Comparison of ENCODE assay signal across 8 cellular contexts in the genomic region with DNA sequence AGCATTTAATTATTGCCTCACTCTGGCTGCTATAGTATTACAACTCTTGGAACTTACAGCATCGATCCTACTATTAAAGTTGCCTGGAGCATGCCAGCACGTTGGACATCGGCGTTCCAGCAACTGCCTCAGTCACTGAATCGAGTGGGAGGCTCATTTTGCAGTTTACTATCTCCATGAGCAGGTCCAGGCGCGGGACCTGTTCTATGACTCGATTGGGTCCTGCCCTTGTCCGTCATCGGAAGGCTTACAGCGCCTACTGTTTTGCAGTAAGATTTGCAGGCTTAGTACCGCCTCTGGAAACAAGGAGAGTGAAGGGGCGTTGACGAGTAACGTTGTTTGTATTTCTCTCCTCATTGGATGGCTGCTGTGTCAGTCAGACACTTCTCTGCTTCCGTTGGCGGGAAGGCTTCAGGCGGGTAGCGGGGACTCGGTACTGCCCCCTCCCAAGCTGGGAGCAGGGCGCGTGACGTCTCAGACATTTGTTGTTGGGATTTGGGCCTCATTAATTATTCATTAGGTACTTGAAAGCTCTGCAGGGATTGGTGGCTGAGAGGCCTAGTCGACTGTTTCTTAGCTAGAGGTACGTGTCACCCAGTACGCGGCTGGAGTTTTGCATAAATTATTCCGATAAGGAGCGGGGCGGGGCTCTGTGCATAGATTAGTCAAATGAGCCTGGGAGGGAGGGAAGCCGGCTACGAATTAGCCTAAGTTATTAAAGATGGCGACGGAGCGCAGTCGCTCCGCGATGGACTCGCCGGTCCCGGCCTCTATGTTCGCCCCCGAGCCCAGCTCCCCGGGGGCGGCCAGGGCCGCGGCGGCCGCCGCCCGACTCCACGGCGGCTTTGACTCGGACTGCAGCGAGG. TPM values are rescaled to one million over a fixed set of nuclear protein-coding genes. Genes with fewer than 3 reads are reported as not detected.
DNase-seq lines count a peak whose midpoint lies in the region; FAIRE-seq and TF ChIP-seq lines count a peak whose summit lies in the region.

GTPBP1 (plus strand) TSS at position 710 of the 866 bp plus-strand sequence; CDS start at position 722, 12 bp downstream.

- no peaks in the 10 kb centered on the region for H3K9me3 Mint-ChIP-seq in activated naive CD4-positive, alpha-beta T cell treated with anti-CD3 and anti-CD28 coated beads for 36 hours

- H3K4me1 Mint-ChIP-seq in activated naive CD4-positive, alpha-beta T cell treated with anti-CD3 and anti-CD28 coated beads for 36 hours (ENCODE audit: low read depth) = peaks cover 47% of the 10 kb centered on the region

- intact Hi-C loops in activated naive CD4-positive, alpha-beta T cell treated with anti-CD3 and anti-CD28 coated beads for 36 hours (cut with micrococcal nuclease) = loop anchor here (1.0 to 10.0 kb wide), 13 partner anchors 24 to 815 kb away; partner anchors contain the start of genes APOBEC3B, APOBEC3H, ATF4 and CBY1

- peaks cover 19% of the 10 kb centered on the region for H3K36me3 Mint-ChIP-seq in activated naive CD4-positive, alpha-beta T cell treated with anti-CD3 and anti-CD28 coated beads for 36 hours (ENCODE audit: low read depth)

- CTCF ChIA-PET in activated naive CD4-positive, alpha-beta T cell treated with anti-CD3 and anti-CD28 coated beads for 36 hours (lab: Charles Lee) = interaction anchor here (0.9 to 1.0 kb wide), 2 partner anchors 23 to 270 kb away, joined by 3 to 4 read pairs; partner anchors contain the start of gene TOMM22

- H3K27me3 ChIP-seq in neuronal stem cell (ENCODE audit: control insufficient read depth in 3 of 3, insufficient read depth in 3 of 3, low read depth in 1 of 3, low read length in 3 of 3) = no peaks in the 10 kb centered on the region

- no peaks in the 10 kb centered on the region for H3K9me3 ChIP-seq in neuronal stem cell (replicated peaks in 1 of 2; ENCODE audit: control insufficient read depth in 2 of 2, insufficient read depth in 1 of 2, low read depth in 1 of 2, low read length in 2 of 2)

- H3K27ac ChIP-seq in neuronal stem cell (replicated peaks; ENCODE audit: low read length) = peak within 1 kb of the TSS; percentile 77

- H3K4me3 Mint-ChIP-seq in activated naive CD4-positive, alpha-beta T cell treated with anti-CD3 and anti-CD28 coated beads for 36 hours = peak within 1 kb of the TSS; percentile 86

- DNase-seq in GM03348 (ENCODE audit: low spot score) (peak; percentile 97), HFF-Myc (ENCODE audit: extremely low read depth, low read depth) (peak; percentile 100), NAMALWA (ENCODE audit: low spot score) (peak; percentile 100), SK-N-DZ (ENCODE audit: low spot score) (peak; percentile 100), frontal cortex (ENCODE audit: low spot score in 2 of 2) (peak; percentile 96 to 99), neuronal stem cell (ENCODE audit: low spot score) (peak; percentile 100)
- DNase-seq in activated naive CD4-positive, alpha-beta T cell treated with anti-CD3 and anti-CD28 coated beads for 36 hours = peak; percentile 99

- H3K4me3 ChIP-seq in HFF-Myc (replicated peaks; ENCODE audit: low read depth, low read length) (peak within 1 kb of the TSS; percentile 61), neuronal stem cell (ENCODE audit: low read length in 2 of 2) (peak within 1 kb of the TSS; percentile 76 to 99)

- H2BK120ac ChIP-seq in neuronal stem cell (ENCODE audit: low read depth, low read length) = no peak within 1 kb of the TSS

- H3K23ac ChIP-seq in neuronal stem cell (ENCODE audit: low read depth, low read length, poor library complexity) = peak within 1 kb of the TSS; percentile 81

- peak within 1 kb of the TSS; percentile 90 for H2AFZ ChIP-seq in neuronal stem cell (ENCODE audit: low read length)

- no peak within 1 kb of the TSS for H2BK12ac ChIP-seq in neuronal stem cell (ENCODE audit: low read length)

- H2BK15ac ChIP-seq in neuronal stem cell (ENCODE audit: low read length) = peak within 1 kb of the TSS; percentile 23

- no peak for TF ChIP-seq CTCF in HFF-Myc (IDR thresholded peaks at IDR 0.05; ENCODE audit: low read depth, low read length, missing control alignments)
- TF ChIP-seq CTCF in subcutaneous adipose tissue (IDR thresholded peaks at IDR 0.05; ENCODE audit: low read depth) = no peak

- no peak within 1 kb of the TSS for H2BK5ac ChIP-seq in neuronal stem cell (ENCODE audit: low read length)

- H3K14ac ChIP-seq in neuronal stem cell (ENCODE audit: low read length) = peak within 1 kb of the TSS; percentile 27

- peak within 1 kb of the TSS; percentile 95 for H3K9ac ChIP-seq in neuronal stem cell (ENCODE audit: low read depth, low read length, poor library complexity)

- no peak within 1 kb of the TSS for H3K4ac ChIP-seq in neuronal stem cell (ENCODE audit: low read length)

- H4K91ac ChIP-seq in neuronal stem cell (ENCODE audit: low read depth, low read length, poor library complexity) = no peak within 1 kb of the TSS

- WGBS in neuronal stem cell (ENCODE audit: extremely low coverage in 2 of 2, insufficient read length in 2 of 2, insufficient replicate concordance in 1 of 2), 2 donors = no CpG with 5 or more reads among the region's 55 CpGs

- H3K18ac ChIP-seq in neuronal stem cell (ENCODE audit: low read length) = peak within 1 kb of the TSS; percentile 96

- no peak within 1 kb of the TSS for H4K8ac ChIP-seq in neuronal stem cell (ENCODE audit: low read depth, low read length)

- H3K36me3 ChIP-seq in neuronal stem cell (replicated peaks in 1 of 2; ENCODE audit: control insufficient read depth in 2 of 2, insufficient read depth in 2 of 2, low read length in 2 of 2) = peaks cover 6 to 21% of the 10 kb centered on the region in 2 donors

- H3K27ac Mint-ChIP-seq in activated naive CD4-positive, alpha-beta T cell treated with anti-CD3 and anti-CD28 coated beads for 36 hours = peak within 1 kb of the TSS; percentile 92

- no peaks in the 10 kb centered on the region for H3K27me3 Mint-ChIP-seq in activated naive CD4-positive, alpha-beta T cell treated with anti-CD3 and anti-CD28 coated beads for 36 hours (ENCODE audit: low read depth)

- H3K4me2 ChIP-seq in neuronal stem cell (ENCODE audit: insufficient read depth, low read length, poor library complexity, severe bottlenecking) = peak within 1 kb of the TSS; percentile 74

- no peak within 1 kb of the TSS for H2AK5ac ChIP-seq in neuronal stem cell (ENCODE audit: low read depth, low read length)

- H3K79me1 ChIP-seq in neuronal stem cell (ENCODE audit: low read depth, low read length) = peaks cover 6% of the 10 kb centered on the region

- H3K4me1 ChIP-seq in neuronal stem cell (ENCODE audit: control insufficient read depth in 2 of 2, insufficient read depth in 1 of 2, low read depth in 1 of 2, low read length in 2 of 2) = peaks cover 13 to 19% of the 10 kb centered on the region in 2 donors

- FAIRE-seq in frontal cortex (lab: Jason Lieb, UNC) = peak; percentile 99

RNA-seq across cellular contexts. Expression of gene GTPBP1, which starts in this region (rescaled TPM):
- polyA plus RNA-seq in SK-N-DZ (2014; cell fraction: cytosol; rRNA removed) = 56.2 and 67.9 TPM in 2 replicates
- polyA plus RNA-seq in SK-N-DZ (2014; cell fraction: nucleus; rRNA removed) = 43.1 and 57.0 TPM in 2 replicates
- total RNA-seq in activated naive CD4-positive, alpha-beta T cell treated with anti-CD3 and anti-CD28 coated beads for 36 hours = 100 to 1,000 TPM in 1 of 2 experiments, 10 to 100 TPM in 1; 98.9 to 107 TPM
- total RNA-seq in frontal cortex (34.6 TPM), subcutaneous adipose tissue (10 to 100 TPM; 15.7 to 35.2 (median 30.0) TPM)
- 47.8 TPM for polyA plus RNA-seq in neuronal stem cell (2013, experiment 1 of 2)
- polyA plus RNA-seq in neuronal stem cell (2013, experiment 2 of 2) = 48.3 TPM

Comparison
In these comparisons a context has a peak if more than half of its experiments do, and no peak if none do; other contexts are left out.
1. Peak in every context shown above with its lines: DNase-seq, H3K4me3 ChIP-seq and H3K27ac ChIP-seq.